Comparison of ENCODE assay signal across 1 cellular context in the genomic region with DNA sequence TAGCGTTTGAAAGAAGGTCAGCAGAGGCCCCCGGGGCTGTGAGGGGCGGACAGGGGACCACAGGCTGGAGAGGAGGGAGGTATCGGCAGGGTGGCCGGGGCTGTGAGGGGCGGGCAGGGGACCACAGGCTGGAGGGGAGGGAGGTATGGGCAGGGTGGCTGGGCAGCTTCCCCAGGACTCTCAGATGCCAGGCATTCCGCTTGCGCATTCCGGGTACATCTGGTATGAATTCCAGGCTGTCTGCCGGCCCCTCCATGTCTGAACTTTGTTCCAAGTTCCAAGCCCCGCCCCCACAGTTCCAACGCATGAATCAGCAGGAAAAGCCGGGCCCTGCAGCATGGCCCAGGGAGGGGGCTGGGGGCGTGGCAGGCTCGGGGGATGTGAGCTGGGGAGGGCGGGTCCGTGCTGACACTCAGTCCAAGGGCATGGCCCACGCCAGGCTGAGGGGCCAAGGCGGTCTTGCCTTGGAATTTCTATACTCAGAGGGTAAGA.
TF ChIP-seq lines count a peak whose summit lies in the region.

No MANE protein-coding gene starts in this region.

TF ChIP-seq in A549, 52 proteins besides CTCF, POLR2A, EP300 and RAD21 (continued from another document):
- TF ChIP-seq, protein P1, sequence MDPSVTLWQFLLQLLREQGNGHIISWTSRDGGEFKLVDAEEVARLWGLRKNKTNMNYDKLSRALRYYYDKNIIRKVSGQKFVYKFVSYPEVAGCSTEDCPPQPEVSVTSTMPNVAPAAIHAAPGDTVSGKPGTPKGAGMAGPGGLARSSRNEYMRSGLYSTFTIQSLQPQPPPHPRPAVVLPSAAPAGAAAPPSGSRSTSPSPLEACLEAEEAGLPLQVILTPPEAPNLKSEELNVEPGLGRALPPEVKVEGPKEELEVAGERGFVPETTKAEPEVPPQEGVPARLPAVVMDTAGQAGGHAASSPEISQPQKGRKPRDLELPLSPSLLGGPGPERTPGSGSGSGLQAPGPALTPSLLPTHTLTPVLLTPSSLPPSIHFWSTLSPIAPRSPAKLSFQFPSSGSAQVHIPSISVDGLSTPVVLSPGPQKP (IDR thresholded peaks at IDR 0.05; ENCODE audit: low read depth, low read length): no peak
- TF ChIP-seq CBX2 (IDR thresholded peaks at IDR 0.05; ENCODE audit: borderline replicate concordance, low read depth) (no peak), RCOR1 (IDR thresholded peaks at IDR 0.05; ENCODE audit: low read depth, low read length) (no peak), FOSB (CRISPR knock-in tag; IDR thresholded peaks at IDR 0.05) (no peak), CEBPB (IDR thresholded peaks at IDR 0.05) (peak in 1 of 2 experiments; percentile 24; a peak in 1 of 4 replicates), MAFK (IDR thresholded peaks at IDR 0.05; ENCODE audit: partially characterized antibody) (peak; percentile 88), ZFP36 (IDR thresholded peaks at IDR 0.05; ENCODE audit: borderline replicate concordance, partially characterized antibody) (no peak), MAZ (IDR thresholded peaks at IDR 0.05; ENCODE audit: borderline replicate concordance, low read depth, low read length) (peak; percentile 20; the same call in 1 of the 2 replicates), POLR2AphosphoS2 (conservative IDR thresholded peaks at IDR 0.05; ENCODE audit: low read length) (peak; percentile 91; the same call in 1 of the 2 replicates), KDM5A (IDR thresholded peaks at IDR 0.05) (no peak), KDM1A (IDR thresholded peaks at IDR 0.05; ENCODE audit: low read depth) (no peak), EHMT2 (IDR thresholded peaks at IDR 0.05; ENCODE audit: low read depth) (no peak), CHD4 (IDR thresholded peaks at IDR 0.05; ENCODE audit: borderline replicate concordance) (no peak), TFCP2L1 (CRISPR knock-in tag; IDR thresholded peaks at IDR 0.05) (peak; percentile 72), MYC (IDR thresholded peaks at IDR 0.05; ENCODE audit: borderline replicate concordance, low read length) (0 out of 2 replicates have a peak, but pooled peaks have one; percentile 79)
- TF ChIP-seq, protein P2, sequence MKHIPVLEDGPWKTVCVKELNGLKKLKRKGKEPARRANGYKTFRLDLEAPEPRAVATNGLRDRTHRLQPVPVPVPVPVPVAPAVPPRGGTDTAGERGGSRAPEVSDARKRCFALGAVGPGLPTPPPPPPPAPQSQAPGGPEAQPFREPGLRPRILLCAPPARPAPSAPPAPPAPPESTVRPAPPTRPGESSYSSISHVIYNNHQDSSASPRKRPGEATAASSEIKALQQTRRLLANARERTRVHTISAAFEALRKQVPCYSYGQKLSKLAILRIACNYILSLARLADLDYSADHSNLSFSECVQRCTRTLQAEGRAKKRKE (CRISPR knock-in tag; IDR thresholded peaks at IDR 0.05; ENCODE audit: low read depth): no peak
- TF ChIP-seq, protein P3, sequence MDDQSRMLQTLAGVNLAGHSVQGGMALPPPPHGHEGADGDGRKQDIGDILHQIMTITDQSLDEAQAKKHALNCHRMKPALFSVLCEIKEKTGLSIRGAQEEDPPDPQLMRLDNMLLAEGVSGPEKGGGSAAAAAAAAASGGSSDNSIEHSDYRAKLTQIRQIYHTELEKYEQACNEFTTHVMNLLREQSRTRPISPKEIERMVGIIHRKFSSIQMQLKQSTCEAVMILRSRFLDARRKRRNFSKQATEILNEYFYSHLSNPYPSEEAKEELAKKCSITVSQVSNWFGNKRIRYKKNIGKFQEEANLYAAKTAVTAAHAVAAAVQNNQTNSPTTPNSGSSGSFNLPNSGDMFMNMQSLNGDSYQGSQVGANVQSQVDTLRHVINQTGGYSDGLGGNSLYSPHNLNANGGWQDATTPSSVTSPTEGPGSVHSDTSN (IDR thresholded peaks at IDR 0.05): peak; percentile 63; the same call in 1 of the 2 replicates
